10 cellular contexts compared by ENCODE assay signal in genomic region chr17:42761638-42762037, GRCh38. TPM values are rescaled to one million over a fixed set of nuclear protein-coding genes. Genes with fewer than 3 reads are reported as not detected.
DNase-seq lines count a peak whose midpoint lies in the region; ATAC-seq, FAIRE-seq and TF ChIP-seq lines count a peak whose summit lies in the region.
"Had no signal": no experiment of that assay in that cellular context is flagged by ENCODE, and none has a peak within 500 bp of the region (broad histone marks: within the 10 kb centered on the region; RNA-seq: fewer than 3 reads in every experiment).

No MANE protein-coding gene starts in this region.

- no peak overlapping the region for H3K4me3 Mint-ChIP-seq in MCF 10A (ENCODE audit: unreplicated experiment)
- peak overlapping the region; percentile 42 for H3K4me3 Mint-ChIP-seq in natural killer cell
- H3K4me3 Mint-ChIP-seq: activated CD4-positive, alpha-beta T cell treated with anti-CD3 and anti-CD28 coated beads, Interleukin-2, amount 10 ng/mL, durations not matched to agents 7 days and 5 days had no signal

- no peak overlapping the region for H2BK120ac ChIP-seq in H1 (replicated peaks; ENCODE audit: low read depth, low read length)

- H4K20me1 ChIP-seq in H1 (replicated peaks in 1 of 2; ENCODE audit: control insufficient read depth in 1 of 2, insufficient read depth in 2 of 2, low read length in 2 of 2), result no peaks in the 10 kb centered on the region

- no peaks in the 10 kb centered on the region for H3K79me1 ChIP-seq in H1 (ENCODE audit: low read depth, low read length)

- H3K9ac ChIP-seq in H1 (replicated peaks in 1 of 4; ENCODE audit: extremely low read depth in 1 of 4, low read depth in 3 of 4, low read length in 3 of 4), result 0 out of 7 replicates have a peak overlapping the region, but pooled peaks of 1 of the 4 experiments have one; percentile 14

- H3K27ac Mint-ChIP-seq in MCF 10A (ENCODE audit: low read depth, unreplicated experiment), result no peak overlapping the region
- no peak overlapping the region for H3K27ac Mint-ChIP-seq in natural killer cell
- H3K27ac Mint-ChIP-seq: activated CD4-positive, alpha-beta T cell treated with anti-CD3 and anti-CD28 coated beads, Interleukin-2, amount 10 ng/mL, durations not matched to agents 7 days and 5 days had no signal

- H2BK15ac ChIP-seq in H1 (ENCODE audit: low read length), result no peak overlapping the region; the same call in 1 of the 2 replicates

- TF ChIP-seq POLR2A in breast epithelium (IDR thresholded peaks at IDR 0.05) (no peak), H1 (IDR thresholded peaks at IDR 0.05; ENCODE audit: control extremely low read depth in 1 of 2, low read depth in 2 of 2, low read length in 2 of 2) (no peak)

- no peak overlapping the region for H3K23ac ChIP-seq in H1 (ENCODE audit: insufficient read length)

- H2AK5ac ChIP-seq in H1 (ENCODE audit: low read depth, low read length), result no peak overlapping the region

- CTCF ChIA-PET in MCF 10A (lab: Yijun Ruan, JAX) (interaction anchor here (0.6 to 1.3 kb wide), 3 partner anchors 31 to 110 kb away, joined by 3 to 7 read pairs (median 5); no protein-coding TSS in a partner anchor), H1 (lab: Charles Lee; ENCODE audit: partially characterized antibody) (interaction anchor here (0.6 to 5.9 kb wide), 15 partner anchors 11 to 184 kb away, joined by 3 to 81 read pairs (median 6); partner anchors contain the start of genes CNTD1, COA3, PSMC3IP and VPS25)

- peak overlapping the region; percentile 73 for H4K8ac ChIP-seq in H1 (ENCODE audit: extremely low read depth, insufficient read depth, low read length)

- H3K14ac ChIP-seq in H1 (ENCODE audit: insufficient read length), result no peak overlapping the region

- H3K27me3 ChIP-seq in breast epithelium (no peaks in the 10 kb centered on the region), H1 (replicated peaks in 1 of 4; ENCODE audit: control insufficient read depth in 3 of 4, extremely low read depth in 1 of 4, insufficient read depth in 3 of 4, low read length in 3 of 4) (peaks cover 12 to 28% (median 24%) of the 10 kb centered on the region in 4 experiments)

- FAIRE-seq in H1 (lab: Jason Lieb, UNC), result no peak

- peaks cover 20% of the 10 kb centered on the region for H3K27me3 Mint-ChIP-seq in MCF 10A (ENCODE audit: insufficient read depth, unreplicated experiment)
- H3K27me3 Mint-ChIP-seq in natural killer cell (ENCODE audit: low read depth in 2 of 2), result peaks cover 47 to 48% of the 10 kb centered on the region in 2 donors

- H3K36me3 Mint-ChIP-seq in MCF 10A (ENCODE audit: insufficient read depth, unreplicated experiment) (no peaks in the 10 kb centered on the region), natural killer cell (no peaks in the 10 kb centered on the region)

- H2BK12ac ChIP-seq in H1 (ENCODE audit: low read depth, low read length), result no peak overlapping the region

- H3K56ac ChIP-seq in H1 (replicated peaks; ENCODE audit: insufficient read length, low read depth, low read length), result no peak overlapping the region

- intact Hi-C loops in breast epithelium (cut with DNase I; ENCODE audit: low total_unique reads), result no loop called here
- intact Hi-C loops in MCF 10A (cut with micrococcal nuclease), result loop anchor here (2.0 kb wide), 2 partner anchors 17 to 183 kb away; partner anchors contain the start of gene EZH1
- intact Hi-C loops in natural killer cell (cut with micrococcal nuclease), result loop anchor here (5.0 kb wide), 1 partner anchor 184 kb away; the partner anchor contains the start of gene PSMC3IP

- no peaks in the 10 kb centered on the region for H3K36me3 ChIP-seq in breast epithelium
- H3K36me3 ChIP-seq in H1 (ENCODE audit: control insufficient read depth in 2 of 4, insufficient read depth in 4 of 4, low read length in 3 of 4), result no peaks in the 10 kb centered on the region
- H3K36me3 ChIP-seq in urinary bladder (ENCODE audit: insufficient read depth), result no peaks in the 10 kb centered on the region

- H4K91ac ChIP-seq in H1 (replicated peaks; ENCODE audit: insufficient read length, low read length), result no peak overlapping the region

- peaks cover 5% of the 10 kb centered on the region for H3K4me1 Mint-ChIP-seq in MCF 10A (ENCODE audit: insufficient read depth, unreplicated experiment)
- peaks cover 0 to 9% of the 10 kb centered on the region in 2 donors for H3K4me1 Mint-ChIP-seq in natural killer cell

- H4K5ac ChIP-seq in H1 (ENCODE audit: insufficient read length, low read depth, low read length), result no peak overlapping the region

- H3K79me2 ChIP-seq in H1 (ENCODE audit: control insufficient read depth in 1 of 2, insufficient read depth in 2 of 2, low read length in 2 of 2), result no peaks in the 10 kb centered on the region

- no peak overlapping the region for H2BK5ac ChIP-seq in H1 (ENCODE audit: low read depth, low read length)

- H3K4me1 ChIP-seq in breast epithelium (no peaks in the 10 kb centered on the region), H1 (replicated peaks in 1 of 4; ENCODE audit: control insufficient read depth in 3 of 4, insufficient read depth in 4 of 4, low read length in 3 of 4) (peaks cover 5 to 17% (median 9%) of the 10 kb centered on the region in 4 experiments), urinary bladder (ENCODE audit: insufficient read depth) (no peaks in the 10 kb centered on the region)

- H2AFZ ChIP-seq in H1 (ENCODE audit: low read length), result no peak overlapping the region

- TF ChIP-seq CTCF in breast epithelium (IDR thresholded peaks at IDR 0.05) (no peak), MCF 10A (IDR thresholded peaks at IDR 0.05; ENCODE audit: unreplicated experiment) (no peak), H1 (IDR thresholded peaks at IDR 0.05; ENCODE audit: control extremely low read depth in 1 of 3, insufficient read depth in 1 of 3, low read depth in 1 of 3, low read length in 3 of 3) (no peak), natural killer cell (IDR thresholded peaks at IDR 0.05) (no peak), GM20000 (IDR thresholded peaks at IDR 0.05; ENCODE audit: extremely low read depth, missing control alignments) (no peak)

- no peak for ATAC-seq in natural killer cell
- no peak for ATAC-seq in HG02571 (IDR thresholded peaks at IDR 0.05; ENCODE audit: unreplicated experiment)

- H3K9me3 ChIP-seq in breast epithelium (no peaks in the 10 kb centered on the region), H1 (ENCODE audit: insufficient read depth in 2 of 2, low read depth in 1 of 2, low read length in 1 of 2) (no peaks in the 10 kb centered on the region)

- H3K23me2 ChIP-seq in H1 (ENCODE audit: low read depth, low read length), result peaks cover 12% of the 10 kb centered on the region; the same call in 1 of the 2 replicates

- DNase-seq in breast epithelium (ENCODE audit: low spot score in 2 of 2) (no peak), MCF 10A (ENCODE audit: unreplicated experiment) (no peak), H1 (ENCODE audit: low read depth in 1 of 2, low spot score in 2 of 2) (no peak), natural killer cell (no peak), GM20000 (ENCODE audit: low spot score) (no peak), GF-D8 (lab: John Stamatoyannopoulos, UW) (no peak)
- DNase-seq: activated CD4-positive, alpha-beta T cell treated with anti-CD3 and anti-CD28 coated beads, Interleukin-2, amount 10 ng/mL, durations not matched to agents 7 days and 5 days had no signal

- H3K27ac ChIP-seq in breast epithelium (peak overlapping the region; percentile 68 to 72), H1 (ENCODE audit: low read depth, low read length) (no peak overlapping the region), urinary bladder (ENCODE audit: low read depth) (no peak overlapping the region)
- H3K27ac ChIP-seq: C4-2B had no signal

- H3K4me3 ChIP-seq in breast epithelium (peak overlapping the region; percentile 62 to 81 (median 71)), H1 (ENCODE audit: extremely low read depth in 1 of 4, insufficient read depth in 2 of 4, low read depth in 3 of 4, low read length in 4 of 4) (peak overlapping the region; percentile 42 to 86 (median 60)), urinary bladder (ENCODE audit: low read depth, low read length) (peak overlapping the region; percentile 62)

- no peaks in the 10 kb centered on the region for H3K9me3 Mint-ChIP-seq in MCF 10A (ENCODE audit: unreplicated experiment)
- H3K9me3 Mint-ChIP-seq in natural killer cell, result no peaks in the 10 kb centered on the region
- H3K9me3 Mint-ChIP-seq: activated CD4-positive, alpha-beta T cell treated with anti-CD3 and anti-CD28 coated beads, Interleukin-2, amount 10 ng/mL, durations not matched to agents 7 days and 5 days had no signal

- H2BK20ac ChIP-seq in H1 (ENCODE audit: low read length), result no peak overlapping the region

- peak overlapping the region; percentile 38; the same call in 1 of the 2 replicates for H3K18ac ChIP-seq in H1 (ENCODE audit: extremely low read depth, low read length)

- H3K4me2 ChIP-seq in H1 (ENCODE audit: insufficient read depth in 1 of 2, low read depth in 2 of 2, low read length in 2 of 2), result peak overlapping the region; percentile 79 to 83

- 80% methylated on average over 12 of the region's 12 CpGs; no CpG with 5 or more reads in 1 of the 2 experiments for WGBS in H1 (ENCODE audit: extremely low coverage in 1 of 2, insufficient coverage in 1 of 2, insufficient read length in 1 of 2, insufficient replicate concordance in 2 of 2, low coverage in 1 of 2, low lambda C conversion rate in 2 of 2, missing lambda C conversion rate in 1 of 2), 2 experiments
- 42% methylated on average over 12 of the region's 12 CpGs for WGBS in urinary bladder

- TF ChIP-seq EP300 in H1 (IDR thresholded peaks at IDR 0.05; ENCODE audit: borderline replicate concordance in 1 of 2, low read depth in 2 of 2, low read length in 2 of 2), result no peak

- POLR2A ChIA-PET in MCF 10A (lab: Yijun Ruan, JAX), result no interaction called here
- POLR2A ChIA-PET in H1 (lab: Charles Lee; ENCODE audit: partially characterized antibody), result interaction anchor here (0.8 to 4.3 kb wide), 8 partner anchors 12 to 184 kb away, joined by 3 to 46 read pairs (median 4); partner anchors contain the start of genes PSMC3IP, VPS25 and WNK4

- no TSS peak for BruUV-seq in MCF 10A (replicated peaks; lab: Mats Ljungman, UMichigan)

- no peak overlapping the region for H3K4ac ChIP-seq in H1 (replicated peaks; ENCODE audit: insufficient read length, low read depth, low read length)

- TF ChIP-seq RAD21 in H1 (IDR thresholded peaks at IDR 0.05 in 1 of 2, conservative IDR thresholded peaks at IDR 0.05 in 1 of 2; ENCODE audit: low read depth in 2 of 2, low read length in 2 of 2), result no peak

RNA-seq across cellular contexts. Expression of gene RAMP2, which starts 0.6 kb away (rescaled TPM):
- total RNA-seq in breast epithelium, result 100 to 1,000 TPM in 1 of 3 donors, 10 to 100 TPM in 2; 17.9 to 245 (median 29.5) TPM
- total RNA-seq in MCF 10A (2022), result not detected in 2 replicates
- 12.0 and 13.4 TPM in 2 replicates for total RNA-seq in H1 (2021; fragmentation: NEBNext Ultra II Directional; extraction: Animal tissue kit (Norgen Biotek cat#: 25700))
- polyA plus RNA-seq in H1 (2011; rRNA removed), result 41.5 and 41.7 TPM in 2 replicates
- polyA plus RNA-seq in H1 (2011; cell fraction: cytosol; rRNA removed), result 25.5 TPM
- polyA plus RNA-seq in H1 (2011; cell fraction: nucleus; rRNA removed), result 18.2 TPM
- polyA plus RNA-seq in H1 (2012, experiment 1 of 2), result 19.9 to 27.2 TPM (median 21.6 TPM) in 4 replicates
- 31.2 TPM for polyA plus RNA-seq in H1 (2012, experiment 2 of 2)
- 17.8 TPM for polyA plus RNA-seq in H1 (2013, experiment 1 of 2)
- 17.4 TPM for polyA plus RNA-seq in H1 (2013, experiment 2 of 2)
- 8.1 and 15.1 TPM in 2 replicates for polyA minus RNA-seq in H1 (2011; rRNA and poly(A)+ RNA removed)
- polyA minus RNA-seq in H1 (2011; cell fraction: cytosol; rRNA and poly(A)+ RNA removed), result 7.0 TPM
- polyA minus RNA-seq in H1 (2011; cell fraction: nucleus; rRNA and poly(A)+ RNA removed), result 2.2 TPM
- total RNA-seq in natural killer cell, result not detected
- 16.0 TPM for total RNA-seq in urinary bladder
- polyA plus RNA-seq in urinary bladder, result 51.9 TPM
- total RNA-seq: activated CD4-positive, alpha-beta T cell treated with anti-CD3 and anti-CD28 coated beads, Interleukin-2, amount 10 ng/mL, durations not matched to agents 7 days and 5 days had no signal

RNA-seq across cellular contexts. Expression of gene VPS25, which starts 11.6 kb away (rescaled TPM):
- total RNA-seq in breast epithelium (10 to 100 TPM; 53.4 to 70.4 (median 61.9) TPM), MCF 10A (2022) (84.3 and 96.0 TPM in 2 replicates), natural killer cell (10 to 100 TPM; 39.9 to 46.4 (median 41.5) TPM), urinary bladder (32.6 TPM)
- 83.9 and 88.2 TPM in 2 replicates for total RNA-seq in H1 (2021; fragmentation: NEBNext Ultra II Directional; extraction: Animal tissue kit (Norgen Biotek cat#: 25700))
- polyA plus RNA-seq in H1 (2011; rRNA removed) (150 and 188 TPM in 2 replicates), urinary bladder (71.6 TPM)
- 162 TPM for polyA plus RNA-seq in H1 (2011; cell fraction: cytosol; rRNA removed)
- 115 TPM for polyA plus RNA-seq in H1 (2011; cell fraction: nucleus; rRNA removed)
- 82.0 to 129 TPM (median 116 TPM) in 4 replicates for polyA plus RNA-seq in H1 (2012, experiment 1 of 2)
- 170 TPM for polyA plus RNA-seq in H1 (2012, experiment 2 of 2)
- polyA plus RNA-seq in H1 (2013, experiment 1 of 2), result 73.5 TPM
- polyA plus RNA-seq in H1 (2013, experiment 2 of 2), result 76.5 TPM
- 91.1 and 95.6 TPM in 2 replicates for polyA minus RNA-seq in H1 (2011; rRNA and poly(A)+ RNA removed)
- 31.3 TPM for polyA minus RNA-seq in H1 (2011; cell fraction: cytosol; rRNA and poly(A)+ RNA removed)
- 62.0 TPM for polyA minus RNA-seq in H1 (2011; cell fraction: nucleus; rRNA and poly(A)+ RNA removed)

RNA-seq across cellular contexts. Expression of gene EZH1, which starts 16.8 kb away (rescaled TPM):
- total RNA-seq in breast epithelium (10 to 100 TPM; 50.8 to 91.1 (median 70.1) TPM), MCF 10A (2022) (31.1 and 31.7 TPM in 2 replicates), natural killer cell (10 to 100 TPM; 68.8 to 92.7 (median 74.1) TPM), urinary bladder (32.9 TPM)
- total RNA-seq in H1 (2021; fragmentation: NEBNext Ultra II Directional; extraction: Animal tissue kit (Norgen Biotek cat#: 25700)), result 18.5 and 20.8 TPM in 2 replicates
- polyA plus RNA-seq in H1 (2011; rRNA removed) (17.4 and 22.9 TPM in 2 replicates), urinary bladder (40.4 TPM)
- 28.3 TPM for polyA plus RNA-seq in H1 (2011; cell fraction: cytosol; rRNA removed)
- polyA plus RNA-seq in H1 (2011; cell fraction: nucleus; rRNA removed), result 64.4 TPM
- 16.2 to 21.8 TPM (median 17.8 TPM) in 4 replicates for polyA plus RNA-seq in H1 (2012, experiment 1 of 2)
- polyA plus RNA-seq in H1 (2012, experiment 2 of 2), result 3.2 TPM
- polyA plus RNA-seq in H1 (2013, experiment 1 of 2), result 9.3 TPM
- polyA plus RNA-seq in H1 (2013, experiment 2 of 2), result 7.9 TPM
- 32.7 and 33.7 TPM in 2 replicates for polyA minus RNA-seq in H1 (2011; rRNA and poly(A)+ RNA removed)
- 11.9 TPM for polyA minus RNA-seq in H1 (2011; cell fraction: cytosol; rRNA and poly(A)+ RNA removed)
- 51.8 TPM for polyA minus RNA-seq in H1 (2011; cell fraction: nucleus; rRNA and poly(A)+ RNA removed)

RNA-seq across cellular contexts. Expression of gene WNK4, which starts 18.8 kb away (rescaled TPM):
- total RNA-seq in breast epithelium, result 1 to 10 TPM in 1 of 3 donors, under 1 TPM in 2; 0.16 to 4.1 (median 0.66) TPM
- total RNA-seq in MCF 10A (2022), result 2.3 and 5.4 TPM in 2 replicates
- total RNA-seq in H1 (2021; fragmentation: NEBNext Ultra II Directional; extraction: Animal tissue kit (Norgen Biotek cat#: 25700)), result 1.2 and 1.7 TPM in 2 replicates
- polyA plus RNA-seq in H1 (2011; rRNA removed), result 0.21 and 0.86 TPM in 2 replicates
- 0.34 TPM for polyA plus RNA-seq in H1 (2011; cell fraction: cytosol; rRNA removed)
- 1.7 TPM for polyA plus RNA-seq in H1 (2011; cell fraction: nucleus; rRNA removed)
- polyA plus RNA-seq in H1 (2012, experiment 1 of 2), result 0.50 to 1.3 TPM (median 0.91 TPM) in 4 replicates
- 0.34 TPM for polyA plus RNA-seq in H1 (2012, experiment 2 of 2)
- polyA plus RNA-seq in H1 (2013, experiment 1 of 2), result 0.75 TPM
- 0.64 TPM for polyA plus RNA-seq in H1 (2013, experiment 2 of 2)
- polyA minus RNA-seq in H1 (2011; rRNA and poly(A)+ RNA removed), result 0.32 and 0.56 TPM in 2 replicates
- polyA minus RNA-seq in H1 (2011; cell fraction: cytosol; rRNA and poly(A)+ RNA removed), result 0.37 TPM
- polyA minus RNA-seq in H1 (2011; cell fraction: nucleus; rRNA and poly(A)+ RNA removed), result 0.80 TPM
- under 1 TPM in 2 of 3 donors, not detected in 1; 0.09 to 0.13 TPM for total RNA-seq in natural killer cell
- total RNA-seq in urinary bladder, result 0.26 TPM
- polyA plus RNA-seq in urinary bladder, result 0.23 TPM

RNA-seq across cellular contexts. Expression of gene COA3, which starts 36.9 kb away (rescaled TPM):
- 10 to 100 TPM; 52.6 to 74.1 (median 72.8) TPM for total RNA-seq in breast epithelium
- total RNA-seq in MCF 10A (2022), result 41.0 and 52.7 TPM in 2 replicates
- 68.4 and 71.2 TPM in 2 replicates for total RNA-seq in H1 (2021; fragmentation: NEBNext Ultra II Directional; extraction: Animal tissue kit (Norgen Biotek cat#: 25700))
- 137 and 143 TPM in 2 replicates for polyA plus RNA-seq in H1 (2011; rRNA removed)
- 101 TPM for polyA plus RNA-seq in H1 (2011; cell fraction: cytosol; rRNA removed)
- polyA plus RNA-seq in H1 (2011; cell fraction: nucleus; rRNA removed), result 67.6 TPM
- polyA plus RNA-seq in H1 (2012, experiment 1 of 2), result 96.5 to 107 TPM (median 101 TPM) in 4 replicates
- 126 TPM for polyA plus RNA-seq in H1 (2012, experiment 2 of 2)
- 65.6 TPM for polyA plus RNA-seq in H1 (2013, experiment 1 of 2)
- polyA plus RNA-seq in H1 (2013, experiment 2 of 2), result 70.2 TPM
- polyA minus RNA-seq in H1 (2011; rRNA and poly(A)+ RNA removed), result 55.0 and 55.5 TPM in 2 replicates
- 24.8 TPM for polyA minus RNA-seq in H1 (2011; cell fraction: cytosol; rRNA and poly(A)+ RNA removed)
- 31.7 TPM for polyA minus RNA-seq in H1 (2011; cell fraction: nucleus; rRNA and poly(A)+ RNA removed)
- 10 to 100 TPM; 12.9 to 19.3 (median 13.1) TPM for total RNA-seq in natural killer cell
- total RNA-seq in urinary bladder, result 57.5 TPM
- 89.9 TPM for polyA plus RNA-seq in urinary bladder

Comparison
In these comparisons a context has a peak if more than half of its experiments do, and no peak if none do; other contexts are left out.
1. RNA of gene RAMP2, which starts 0.6 kb away (total RNA-seq): 17.9 to 245 TPM in breast epithelium, 16.0 TPM in urinary bladder (single experiment) and 12.0 to 13.4 TPM in H1; not detected in MCF 10A and not detected in natural killer cell; every median in the first group is over 10 times any median in the second.
2. H3K27ac ChIP-seq: peak in breast epithelium (2 of 2); none in H1 (single experiment) and urinary bladder (single experiment).
3. Peak in every context shown above with its lines, with median percentiles within 50 percentile points of each other: H3K4me3 ChIP-seq.